Comparison of ENCODE assay signal across 17 cellular contexts in the genomic region with DNA sequence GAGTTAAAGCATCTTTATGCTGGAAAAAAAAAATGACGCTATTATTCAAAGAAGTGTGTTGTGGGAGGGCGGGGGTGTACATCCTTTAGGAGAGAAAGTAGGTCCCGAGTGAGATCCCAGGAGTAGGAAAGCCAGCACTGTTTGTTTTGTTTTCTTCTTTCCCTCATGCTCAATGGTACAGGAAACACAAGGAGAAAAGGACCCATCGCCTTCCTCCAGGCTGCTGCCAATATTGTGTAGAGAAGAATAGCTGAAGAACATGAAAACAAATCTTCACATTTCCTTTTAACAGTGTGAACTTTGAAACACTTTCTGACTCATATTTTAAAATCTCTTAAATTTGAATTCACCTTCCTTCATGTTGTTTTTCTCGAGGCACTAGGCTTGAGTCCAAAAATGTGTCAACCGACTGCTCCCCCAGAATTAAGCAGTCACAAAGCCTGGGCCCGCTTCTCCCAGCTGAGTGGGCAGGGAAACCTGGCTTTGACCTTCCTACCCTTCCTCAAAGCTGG. TPM values are rescaled to one million over a fixed set of nuclear protein-coding genes. Genes with fewer than 3 reads are reported as not detected.
DNase-seq lines count a peak whose midpoint lies in the region; ATAC-seq and TF ChIP-seq lines count a peak whose summit lies in the region.
"Had no signal": no experiment of that assay in that cellular context is flagged by ENCODE, and none has a peak within 500 bp of the region (broad histone marks: within the 10 kb centered on the region; RNA-seq: fewer than 3 reads in every experiment).

No MANE protein-coding gene starts in this region.

- intact Hi-C loops in heart right ventricle (cut with DNase I) (loop anchor here in 1 of 10 donors (5.0 kb wide), 1 partner anchor 54 kb away; no protein-coding TSS in a partner anchor), left ventricle myocardium superior (cut with micrococcal nuclease) (loop anchor here (10.0 kb wide), 1 partner anchor 47 kb away; no protein-coding TSS in a partner anchor)

- peak overlapping the region; percentile 76 to 87 for H3K27ac Mint-ChIP-seq in activated naive CD4-positive, alpha-beta T cell treated with anti-CD3 and anti-CD28 coated beads, Interleukin-2, amount 50 U/mL, for 72 hours

- no peaks in the 10 kb centered on the region for H3K9me3 Mint-ChIP-seq in activated naive CD4-positive, alpha-beta T cell treated with anti-CD3 and anti-CD28 coated beads, Interleukin-2, amount 50 U/mL, for 72 hours

- H3K9me3 ChIP-seq in heart right ventricle (no peaks in the 10 kb centered on the region), upper lobe of left lung (no peaks in the 10 kb centered on the region)
- H3K9me3 ChIP-seq: BLaER1 treated with 17β-estradiol and CSF1 and Interleukin-3, amounts not matched to agents 10 nM and 100 nM; psoas muscle had no signal

- H3K4me1 ChIP-seq in heart right ventricle (peaks cover 6 to 82% (median 42%) of the 10 kb centered on the region in 9 donors), upper lobe of left lung (peaks cover 17 to 32% (median 28%) of the 10 kb centered on the region in 4 donors)
- H3K4me1 ChIP-seq: psoas muscle had no signal

- H3K27me3 ChIP-seq in heart right ventricle = peaks cover 0 to 18% (median 0%) of the 10 kb centered on the region in 7 donors
- no peaks in the 10 kb centered on the region for H3K27me3 ChIP-seq in upper lobe of left lung
- H3K27me3 ChIP-seq: BLaER1 treated with 17β-estradiol and CSF1 and Interleukin-3, amounts not matched to agents 10 nM and 100 nM had no signal

- TF ChIP-seq CTCF in heart right ventricle (IDR thresholded peaks at IDR 0.05) (no peak), upper lobe of left lung (IDR thresholded peaks at IDR 0.05) (no peak)

- no peak for TF ChIP-seq POLR2A in upper lobe of left lung (IDR thresholded peaks at IDR 0.05)

- DNase-seq in heart right ventricle (no peak), left ventricle myocardium superior (no peak), lung microvascular endothelial cell (ENCODE audit: low read depth in 2 of 2) (peak; percentile 44 to 92), upper lobe of left lung (no peak), HCEC 1CT (no peak), NCI-H1694 treated with DMSO at 0.1 percent for 48 hours (lab: John Stamatoyannopoulos, UW) (no peak)
- no peak for DNase-seq in activated naive CD4-positive, alpha-beta T cell treated with anti-CD3 and anti-CD28 coated beads, Interleukin-2, amount 50 U/mL, for 72 hours (ENCODE audit: low spot score in 2 of 2)
- DNase-seq: central memory CD4-positive, alpha-beta T cell; EL; NCI-H146; NCI-H526 treated with DMSO at 0.1 percent for 48 hours; psoas muscle; stimulated activated CD4-positive, alpha-beta T cell treated with anti-CD3 and anti-CD28 coated beads, Interleukin-4, amount 100 ng/mL, for 1 hour; stimulated activated naive CD4-positive, alpha-beta T cell treated with Interleukin-2 at 50 U/mL for 16 hours had no signal

- peak overlapping the region in 8 of 10 donors; percentile 15 to 67 (median 41) for H3K27ac ChIP-seq in heart right ventricle
- peak overlapping the region; percentile 3 to 60 (median 40) for H3K27ac ChIP-seq in upper lobe of left lung
- H3K27ac ChIP-seq: BLaER1 treated with 17β-estradiol and CSF1 and Interleukin-3, amounts not matched to agents 10 nM and 100 nM; KMS-11; psoas muscle had no signal

- H3K36me3 ChIP-seq in heart right ventricle (peaks cover 0 to 11% (median 0%) of the 10 kb centered on the region in 9 donors), upper lobe of left lung (no peaks in the 10 kb centered on the region)

- no peak for TF ChIP-seq EP300 in upper lobe of left lung (IDR thresholded peaks at IDR 0.05)

- H3K4me3 ChIP-seq in heart right ventricle (no peak overlapping the region), upper lobe of left lung (no peak overlapping the region)
- H3K4me3 ChIP-seq: BLaER1 treated with 17β-estradiol and CSF1 and Interleukin-3, amounts not matched to agents 10 nM and 100 nM; psoas muscle had no signal

- peaks cover 25 to 78% of the 10 kb centered on the region in 2 donors for H3K36me3 Mint-ChIP-seq in activated naive CD4-positive, alpha-beta T cell treated with anti-CD3 and anti-CD28 coated beads, Interleukin-2, amount 50 U/mL, for 72 hours

- ATAC-seq in heart right ventricle (peak in 4 of 8 donors; percentile 41 to 57 (median 44)), left ventricle myocardium superior (no peak), upper lobe of left lung (ENCODE audit: low FRiP score in 2 of 2) (no peak), HG02840 (IDR thresholded peaks at IDR 0.05; ENCODE audit: low FRiP score, unreplicated experiment) (no peak)
- ATAC-seq in activated naive CD4-positive, alpha-beta T cell treated with anti-CD3 and anti-CD28 coated beads, Interleukin-2, amount 50 U/mL, for 72 hours = peak; percentile 27 to 61
- ATAC-seq: psoas muscle had no signal

- 46 to 51% methylated on average over 7 of the region's 7 CpGs for WGBS in heart right ventricle, 2 donors
- 51 to 52% methylated on average over 7 of the region's 7 CpGs for WGBS in upper lobe of left lung, 2 donors

RNA-seq across cellular contexts. Expression of gene PPP1R16B, which starts 22.3 kb away (rescaled TPM):
- total RNA-seq in heart right ventricle = 10 to 100 TPM in 2 of 10 donors, 1 to 10 TPM in 8; 2.7 to 13.8 (median 6.6) TPM
- 1 to 10 TPM; 2.5 to 5.4 TPM for polyA plus RNA-seq in heart right ventricle
- 9.4 TPM for total RNA-seq in left ventricle myocardium superior
- 10 to 100 TPM; 45.5 to 80.4 TPM for total RNA-seq in activated naive CD4-positive, alpha-beta T cell treated with anti-CD3 and anti-CD28 coated beads, Interleukin-2, amount 50 U/mL, for 72 hours
- total RNA-seq in lung microvascular endothelial cell = 163 and 169 TPM in 2 replicates
- total RNA-seq in upper lobe of left lung = 10 to 100 TPM in 2 of 6 donors, 1 to 10 TPM in 4; 7.4 to 16.8 (median 8.8) TPM

Comparison
In these comparisons a context has a peak if more than half of its experiments do, and no peak if none do; other contexts are left out.
1. ATAC-seq: peak in activated naive CD4-positive, alpha-beta T cell treated with anti-CD3 and anti-CD28 coated beads, Interleukin-2, amount 50 U/mL, for 72 hours (2 of 2); none in left ventricle myocardium superior (single experiment), upper lobe of left lung (0 of 2) and HG02840 (single experiment).
2. DNase-seq: peak in lung microvascular endothelial cell (2 of 2); none in heart right ventricle (0 of 2), left ventricle myocardium superior (single experiment), activated naive CD4-positive, alpha-beta T cell treated with anti-CD3 and anti-CD28 coated beads, Interleukin-2, amount 50 U/mL, for 72 hours (0 of 2), upper lobe of left lung (0 of 2), HCEC 1CT (single experiment) and NCI-H1694 treated with DMSO at 0.1 percent for 48 hours (single experiment).